ENCODE assay signal across 22 cellular contexts in the genomic region with DNA sequence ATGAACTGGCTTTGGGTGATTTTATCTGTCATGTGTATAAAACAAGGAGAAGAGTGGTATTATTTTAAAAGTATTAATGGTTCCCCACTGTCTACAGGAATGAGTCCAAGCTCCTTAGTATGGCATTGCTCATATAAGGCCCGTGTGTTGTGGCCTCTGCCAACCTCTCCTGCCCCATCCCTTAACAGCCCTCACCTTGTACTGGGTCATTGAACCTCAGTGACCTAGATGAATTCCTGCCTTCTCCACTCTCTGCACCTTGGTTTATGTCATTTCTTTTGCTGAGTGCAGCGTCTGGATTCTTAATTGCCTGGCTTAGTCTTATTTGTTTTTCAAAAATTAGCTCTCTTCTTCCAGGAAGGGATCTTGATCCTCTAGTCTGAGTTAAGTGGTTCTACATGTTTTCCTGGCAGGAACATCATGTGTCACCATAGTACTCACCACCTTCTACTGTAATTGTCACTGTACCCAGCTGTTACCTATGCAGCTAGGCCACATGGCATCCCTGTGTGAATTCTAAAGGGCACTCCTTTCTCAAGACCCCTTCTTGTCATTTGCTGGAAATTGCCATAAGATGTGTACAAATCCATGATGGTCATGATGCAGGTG. TPM values are rescaled to one million over a fixed set of nuclear protein-coding genes. Genes with fewer than 3 reads are reported as not detected.
A peak's percentile ranks its signal among the peaks of the same experiment; 100 is the strongest.
DNase-seq lines count a peak whose midpoint lies in the region; ATAC-seq and TF ChIP-seq lines count a peak whose summit lies in the region.
"Had no signal": no experiment of that assay in that cellular context is flagged by ENCODE, and none has a peak within 500 bp of the region (broad histone marks: within the 10 kb centered on the region; RNA-seq: fewer than 3 reads in every experiment).

No MANE protein-coding gene starts in this region.

- POLR2A ChIA-PET in PC-3 (lab: Charles Lee; ENCODE audit: unreplicated experiment) = no interaction called here

- H2AFZ ChIP-seq in GM23248 (no peak overlapping the region), PC-3 (ENCODE audit: low read length) (no peak overlapping the region)

- H3K79me2 ChIP-seq in GM23248 (ENCODE audit: insufficient read depth) (no peaks in the 10 kb centered on the region), PC-3 (ENCODE audit: low read length) (no peaks in the 10 kb centered on the region)

- H3K4me3 ChIP-seq in right lobe of liver (no peak overlapping the region), GM23248 (no peak overlapping the region), PC-3 (ENCODE audit: low read length) (no peak overlapping the region)
- H3K4me3 ChIP-seq: HAP-1 had no signal

- TF ChIP-seq POLR2A in right lobe of liver (IDR thresholded peaks at IDR 0.05) = no peak

- intact Hi-C loops in right lobe of liver (cut with DNase I) = no loop called here
- intact Hi-C loops in PC-3 (cut with micrococcal nuclease) = no loop called here

- H3K4me1 ChIP-seq in right lobe of liver (no peaks in the 10 kb centered on the region), GM23248 (ENCODE audit: insufficient read depth) (no peaks in the 10 kb centered on the region), PC-3 (ENCODE audit: insufficient read depth, low read length) (no peaks in the 10 kb centered on the region)
- H3K4me1 ChIP-seq: HAP-1 had no signal

- no peak for TF ChIP-seq CTCF in VCaP (conservative IDR thresholded peaks at IDR 0.05)
- TF ChIP-seq CTCF in right lobe of liver (IDR thresholded peaks at IDR 0.05) = no peak
- no peak for TF ChIP-seq CTCF in PC-3 (conservative IDR thresholded peaks at IDR 0.05; ENCODE audit: low read depth, low read length)

- no peaks in the 10 kb centered on the region for H3K27me3 ChIP-seq in right lobe of liver
- peaks cover 11% of the 10 kb centered on the region for H3K27me3 ChIP-seq in GM23248 (replicated peaks; ENCODE audit: insufficient read depth)
- H3K27me3 ChIP-seq in PC-3 (ENCODE audit: low read length) = no peaks in the 10 kb centered on the region

- no peaks in the 10 kb centered on the region for H3K9me3 ChIP-seq in right lobe of liver
- H3K9me3 ChIP-seq in GM23248 (ENCODE audit: low read depth) = no peaks in the 10 kb centered on the region
- H3K9me3 ChIP-seq in PC-3 (ENCODE audit: low read length) = no peaks in the 10 kb centered on the region
- H3K9me3 ChIP-seq: HAP-1, SK-N-SH had no signal

- H3K4me2 ChIP-seq in GM23248 (ENCODE audit: unreplicated experiment) (no peak overlapping the region), PC-3 (ENCODE audit: low read length) (no peak overlapping the region)
- H3K4me2 ChIP-seq: SK-N-SH had no signal

- in situ Hi-C loops in GM23248 (cut with MboI) = no loop called here

- no TSS peak for BruUV-seq in PC-3 (replicated peaks; lab: Mats Ljungman, UMichigan)

- no peak overlapping the region for H3K9ac ChIP-seq in GM23248
- no peak overlapping the region for H3K9ac ChIP-seq in PC-3 (ENCODE audit: low read length)
- H3K9ac ChIP-seq: SK-N-SH had no signal

- WGBS in right lobe of liver (ENCODE audit: insufficient coverage, low coverage, low lambda C conversion rate, missing lambda C conversion rate) = 73% methylated on average over 1 of the region's 2 CpGs
- 64 to 66% methylated on average over 2 of the region's 2 CpGs for WGBS in GM23248 (ENCODE audit: low coverage in 1 of 2, low lambda C conversion rate in 2 of 2, missing lambda C conversion rate in 2 of 2), 2 experiments

- no peaks in the 10 kb centered on the region for H4K20me1 ChIP-seq in GM23248 (ENCODE audit: insufficient read depth)
- H4K20me1 ChIP-seq in PC-3 (ENCODE audit: low read length) = no peaks in the 10 kb centered on the region

- ATAC-seq in right lobe of liver (peak; percentile 29 to 55 (median 48)), PC-3 (no peak)

- H3F3A ChIP-seq in GM23248 (ENCODE audit: insufficient read depth) (no peaks in the 10 kb centered on the region), PC-3 (ENCODE audit: low read length, unreplicated experiment) (no peaks in the 10 kb centered on the region)

- H3K36me3 ChIP-seq in right lobe of liver (no peaks in the 10 kb centered on the region), GM23248 (ENCODE audit: low read depth) (no peaks in the 10 kb centered on the region), PC-3 (ENCODE audit: low read depth, low read length) (peaks cover 9% of the 10 kb centered on the region; the same call in 1 of the 2 replicates)

- no peaks in the 10 kb centered on the region for H3K9me2 ChIP-seq in GM23248 (ENCODE audit: insufficient read depth)
- no peaks in the 10 kb centered on the region for H3K9me2 ChIP-seq in PC-3 (replicated peaks; ENCODE audit: low read length)
- H3K9me2 ChIP-seq: SK-N-SH had no signal

- peak overlapping the region; percentile 12 for H3K27ac ChIP-seq in VCaP
- H3K27ac ChIP-seq in right lobe of liver = no peak overlapping the region
- no peak overlapping the region for H3K27ac ChIP-seq in GM23248
- no peak overlapping the region for H3K27ac ChIP-seq in PC-3 (ENCODE audit: low read length)
- H3K27ac ChIP-seq: C4-2B had no signal

- CTCF ChIA-PET in PC-3 (lab: Charles Lee) = no interaction called here

- peak; percentile 8 for DNase-seq in DMS53 treated with DMSO at 0.1 percent for 48 hours (lab: John Stamatoyannopoulos, UW; ENCODE audit: unreplicated experiment)
- peak; percentile 93 for DNase-seq in DMS79 treated with DMSO at 0.1 percent for 48 hours (lab: John Stamatoyannopoulos, UW)
- DNase-seq in right lobe of liver = no peak
- DNase-seq in NCI-H526 (lab: John Stamatoyannopoulos, UW) = no peak
- no peak for DNase-seq in GM23248
- DNase-seq in PC-3 = no peak
- DNase-seq: AML-193, GDM1, IMR-90, MM.1S, NCI-H1092, NCI-H1436 treated with DMSO at 0.1 percent for 48 hours, NCI-H2081, NCI-H446, NCI-H774, RPMI8226, SHP77 treated with DMSO at 0.1 percent for 48 hours, SK-N-SH, T-helper 1 cell had no signal

RNA-seq across cellular contexts. Expression of gene POGLUT3, which starts 36.2 kb away (rescaled TPM):
- total RNA-seq in right lobe of liver = 10 to 100 TPM in 2 of 6 experiments, 1 to 10 TPM in 4; 5.5 to 11.8 (median 9.9) TPM
- 21.6 and 26.6 TPM in 2 replicates for total RNA-seq in GM23248 (2014; rRNA removed; shearing (Covaris generic))
- polyA plus RNA-seq in GM23248 (2016; fragmentation: Nextera tagmentation; extraction: Ambion mirVana) = 22.9 and 23.9 TPM in 2 replicates
- 20.8 and 36.2 TPM in 2 replicates for total RNA-seq in PC-3 (2014; rRNA removed)

RNA-seq across cellular contexts. Expression of gene EXPH5, which starts 59.2 kb away (rescaled TPM):
- total RNA-seq in right lobe of liver = 10 to 100 TPM in 3 of 6 experiments, 1 to 10 TPM in 3; 8.3 to 12.4 (median 10.2) TPM
- 0.13 TPM in 1 of 2 replicates, not detected in the other for total RNA-seq in GM23248 (2014; rRNA removed; shearing (Covaris generic))
- polyA plus RNA-seq in GM23248 (2016; fragmentation: Nextera tagmentation; extraction: Ambion mirVana) = 0.19 TPM in 1 of 2 replicates, not detected in the other
- 13.5 and 14.1 TPM in 2 replicates for total RNA-seq in PC-3 (2014; rRNA removed)

Comparison
In these comparisons a context has a peak if more than half of its experiments do, and no peak if none do; other contexts are left out.
1. DNase-seq: peak in DMS53 treated with DMSO at 0.1 percent for 48 hours (single experiment) and DMS79 treated with DMSO at 0.1 percent for 48 hours (single experiment); none in right lobe of liver (0 of 3), NCI-H526 (0 of 2), GM23248 (single experiment) and PC-3 (single experiment).